Comparison of ENCODE assay signal across 1 cellular context in the genomic region with DNA sequence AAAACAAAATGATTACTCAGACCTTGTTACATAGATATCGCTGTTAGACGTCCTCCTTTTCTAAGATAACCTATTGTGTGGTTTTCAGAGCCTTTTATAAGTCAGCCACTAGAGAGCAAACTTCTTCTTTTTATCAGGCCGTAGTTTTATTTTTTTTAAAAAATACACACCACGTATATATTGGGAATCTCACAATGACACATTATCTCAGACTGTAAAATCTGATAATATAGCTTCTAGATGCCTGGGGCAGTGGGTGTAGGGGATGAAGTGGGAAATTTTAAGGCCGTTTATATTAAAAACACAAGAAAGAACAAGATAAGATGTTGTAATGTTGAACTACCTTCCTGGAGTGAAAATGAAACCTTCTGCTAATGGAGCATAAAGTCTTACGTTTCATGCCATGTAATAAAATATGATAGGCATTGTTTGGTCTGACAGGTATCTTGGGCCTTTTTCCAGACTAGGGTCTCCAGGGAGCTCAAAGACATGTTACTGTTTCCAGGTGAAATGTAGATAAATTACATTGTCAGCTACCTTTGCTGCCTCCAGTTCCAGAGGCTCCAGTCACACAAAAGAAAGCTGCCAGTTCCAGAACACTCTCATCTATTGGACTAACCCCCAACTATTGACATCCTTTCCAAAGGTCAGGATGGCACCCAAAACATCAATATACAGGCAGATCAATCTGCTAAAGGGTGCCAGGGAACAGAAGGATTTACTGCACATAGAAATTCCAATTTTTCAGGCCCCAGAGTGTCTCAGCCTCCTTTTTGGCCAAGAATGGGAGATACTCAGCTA.
TF ChIP-seq lines count a peak whose summit lies in the region.

No MANE protein-coding gene starts in this region.

TF ChIP-seq in HCT116, 20 proteins besides CTCF, POLR2A, EP300 and RAD21 (continued from another document):
- TF ChIP-seq ZNF274 (IDR thresholded peaks at IDR 0.05; ENCODE audit: low read depth, low read length) (no peak), SRF (IDR thresholded peaks at IDR 0.05; ENCODE audit: low read depth) (no peak)
